Comparison of ENCODE assay signal across 8 cellular contexts in the genomic region with DNA sequence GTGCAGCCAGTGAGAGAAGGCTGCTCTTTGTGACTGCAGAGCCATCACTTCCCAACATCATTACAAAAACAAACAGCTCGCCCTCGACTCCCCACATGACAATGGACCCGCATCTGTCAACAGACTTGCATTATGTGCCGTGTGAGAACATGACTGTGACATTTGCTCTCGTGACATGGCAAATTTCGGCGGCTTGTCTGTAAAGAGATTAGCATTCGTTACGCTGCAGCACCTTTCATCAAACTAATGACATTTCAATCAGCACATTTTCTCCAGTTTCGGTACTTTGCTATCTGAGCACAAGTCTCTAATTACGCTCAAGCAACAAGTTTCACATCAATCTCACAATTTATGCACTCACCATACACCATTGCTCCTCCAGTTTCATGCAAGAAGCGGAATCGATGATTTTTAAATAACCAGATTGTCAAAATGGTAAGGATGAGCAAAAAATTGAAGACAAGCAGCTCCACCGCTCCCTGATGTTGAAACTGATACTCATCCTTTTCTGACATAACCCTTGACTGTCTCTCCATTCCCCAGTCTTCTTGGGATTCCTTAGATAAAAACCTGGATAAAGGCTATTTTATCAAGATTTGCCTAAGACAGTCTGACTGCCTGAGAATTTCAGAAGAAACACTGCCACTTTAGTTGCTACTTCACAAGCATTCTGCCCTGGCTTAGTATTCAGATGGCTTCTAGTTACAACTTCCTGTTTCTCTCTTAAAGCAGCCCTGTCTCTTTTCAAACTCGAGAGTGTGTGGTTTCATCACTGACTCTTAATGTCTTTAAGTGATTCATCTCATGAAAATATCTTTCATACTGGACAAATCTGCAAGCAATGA. TPM values are rescaled to one million over a fixed set of nuclear protein-coding genes. Genes with fewer than 3 reads are reported as not detected.
A peak's percentile ranks its signal among the peaks of the same experiment; 100 is the strongest.
DNase-seq lines count a peak whose midpoint lies in the region; ATAC-seq lines count a peak whose summit lies in the region.

Gene SLC9A9, minus strand, starts transcription at position 682 of the 845 bp plus-strand sequence. Its CDS starts 146 bp downstream, at position 536.

- H3K4me3 ChIP-seq in Karpas-422 (ENCODE audit: low read length) (peak within 1 kb of the TSS; percentile 70), skeletal muscle satellite cell (ENCODE audit: low read length) (peak within 1 kb of the TSS; percentile 86)

- H3K9me3 ChIP-seq in Karpas-422 (ENCODE audit: low read length) (no peaks in the 10 kb centered on the region), skeletal muscle satellite cell (replicated peaks; ENCODE audit: low read length) (no peaks in the 10 kb centered on the region)

- H4K20me1 ChIP-seq in Karpas-422 (ENCODE audit: insufficient read depth, low read depth, low read length), result no peaks in the 10 kb centered on the region

- peak within 1 kb of the TSS; percentile 66 for H3K9ac ChIP-seq in Karpas-422 (ENCODE audit: low read length)
- peak within 1 kb of the TSS; percentile 73 for H3K9ac ChIP-seq in skeletal muscle satellite cell (ENCODE audit: low read depth, low read length)

- H3K36me3 ChIP-seq in Karpas-422 (ENCODE audit: insufficient read depth, low read length) (no peaks in the 10 kb centered on the region), skeletal muscle satellite cell (ENCODE audit: insufficient read depth, low read length) (no peaks in the 10 kb centered on the region)

- intact Hi-C loops in T-helper 1 cell treated with Interleukin-12 subunit alpha and Interleukin-12 subunit beta and Interleukin-4 antibody, amounts not matched to agents 30 ng/mL and 1 ng/mL, for 36 hours (cut with micrococcal nuclease), result loop anchor here (1.0 to 10.0 kb wide), 9 partner anchors 16 to 1971 kb away; partner anchors contain the start of genes ATP1B3, DIPK2A and U2SURP

- no peaks in the 10 kb centered on the region for H3K9me2 ChIP-seq in Karpas-422 (replicated peaks; ENCODE audit: insufficient read depth, low read length)

- no peaks in the 10 kb centered on the region for H3K79me2 ChIP-seq in Karpas-422 (ENCODE audit: low read length)

- H3K27me3 ChIP-seq in Karpas-422 (ENCODE audit: low read length) (no peaks in the 10 kb centered on the region), skeletal muscle satellite cell (ENCODE audit: control insufficient read depth, insufficient read depth, low read length) (no peaks in the 10 kb centered on the region)

- ATAC-seq in GM21825 (IDR thresholded peaks at IDR 0.05; ENCODE audit: unreplicated experiment), result peak; percentile 88

- H2AFZ ChIP-seq in Karpas-422 (ENCODE audit: low read length), result peak within 1 kb of the TSS; percentile 100

- peak; percentile 8 to 72 (median 29) for DNase-seq in NCI-H1417 (lab: John Stamatoyannopoulos, UW)
- DNase-seq in NCI-H1417 treated with DMSO at 0.1 percent for 48 hours (lab: John Stamatoyannopoulos, UW), result no peak
- DNase-seq in Karpas-422, result peak; percentile 86
- DNase-seq in caudate nucleus (lab: John Stamatoyannopoulos, UW), result peak in 54 of 61 donors; percentile 1 to 72 (median 37)
- peak; percentile 82 for DNase-seq in inferior parietal cortex (ENCODE audit: extremely low spot score)

- peaks cover 19% of the 10 kb centered on the region for H3K4me1 ChIP-seq in Karpas-422 (ENCODE audit: low read length)
- H3K4me1 ChIP-seq in skeletal muscle satellite cell (ENCODE audit: control insufficient read depth, insufficient read depth, low read length), result peaks cover 26% of the 10 kb centered on the region

- H3K4me2 ChIP-seq in Karpas-422 (ENCODE audit: low read depth, low read length, poor library complexity, severe bottlenecking) (peak within 1 kb of the TSS; percentile 88), skeletal muscle satellite cell (ENCODE audit: low read length) (peak within 1 kb of the TSS; percentile 93)

- H3K27ac ChIP-seq in Karpas-422 (ENCODE audit: low read length), result peak within 1 kb of the TSS; percentile 38; the same call in 1 of the 2 replicates
- peak within 1 kb of the TSS; percentile 52 for H3K27ac ChIP-seq in caudate nucleus (ENCODE audit: low read depth, low read length)

RNA-seq across cellular contexts. Expression of gene SLC9A9, which starts in this region (rescaled TPM):
- 2.2 and 2.3 TPM in 2 replicates for total RNA-seq in Karpas-422 (2014; rRNA removed; shearing (Covaris generic); ENCODE audit: low replicate concordance)
- 19.1 and 19.3 TPM in 2 replicates for total RNA-seq in T-helper 1 cell treated with Interleukin-12 subunit alpha and Interleukin-12 subunit beta and Interleukin-4 antibody, amounts not matched to agents 30 ng/mL and 1 ng/mL, for 36 hours
- total RNA-seq in skeletal muscle satellite cell (2012; rRNA removed), result 4.8 and 5.8 TPM in 2 replicates
